ENCODE assay signal across 1 cellular context in genomic region chr3:13834258-13835035, GRCh38.
TF ChIP-seq lines count a peak whose summit lies in the region.

No MANE protein-coding gene starts in this region.

TF ChIP-seq in H1, 55 proteins besides CTCF, POLR2A, EP300 and RAD21:
- TF ChIP-seq RNF2 (IDR thresholded peaks at IDR 0.05; ENCODE audit: borderline replicate concordance, low read depth, low read length, missing control alignments, poor library complexity, severe bottlenecking): no peak
- no peak for TF ChIP-seq JUND (IDR thresholded peaks at IDR 0.05; ENCODE audit: low read length)
- no peak for TF ChIP-seq TBP (IDR thresholded peaks at IDR 0.05; ENCODE audit: low read depth, low read length)
- TF ChIP-seq E2F6 (IDR thresholded peaks at IDR 0.05): no peak
- no peak for TF ChIP-seq ZNF274 (IDR thresholded peaks at IDR 0.05; ENCODE audit: borderline replicate concordance, extremely low read depth, low read length)
- no peak for TF ChIP-seq CBX8 (IDR thresholded peaks at IDR 0.05; ENCODE audit: borderline replicate concordance, low read depth, low read length)
- no peak for TF ChIP-seq TEAD4 (IDR thresholded peaks at IDR 0.05; ENCODE audit: low read depth, low read length)
- TF ChIP-seq KDM5A (IDR thresholded peaks at IDR 0.05; ENCODE audit: low read length): no peak
- TF ChIP-seq EZH2 (IDR thresholded peaks at IDR 0.05; ENCODE audit: low read depth, low read length, severe bottlenecking): no peak
- no peak for TF ChIP-seq SUZ12 (IDR thresholded peaks at IDR 0.05; ENCODE audit: low read length)
- TF ChIP-seq NRF1 (IDR thresholded peaks at IDR 0.05; ENCODE audit: low read depth, low read length): no peak
- no peak for TF ChIP-seq CREB1 (IDR thresholded peaks at IDR 0.05)
- TF ChIP-seq GABPA (IDR thresholded peaks at IDR 0.05; ENCODE audit: borderline replicate concordance, insufficient read depth, low read length): no peak
- TF ChIP-seq EGR1 (IDR thresholded peaks at IDR 0.05; ENCODE audit: borderline replicate concordance, low read depth, low read length): no peak
- no peak for TF ChIP-seq HDAC6 (IDR thresholded peaks at IDR 0.05; ENCODE audit: low read depth, low read length)
- no peak for TF ChIP-seq SAP30 (IDR thresholded peaks at IDR 0.05; ENCODE audit: insufficient read depth, insufficient replicate concordance, low read length)
- no peak for TF ChIP-seq SIRT6 (IDR thresholded peaks at IDR 0.05; ENCODE audit: low read length)
